In genomic region chr6:144284753-144285547, GRCh38 we compare ENCODE assay signal across 8 cellular contexts. TPM values are rescaled to one million over a fixed set of nuclear protein-coding genes. Genes with fewer than 3 reads are reported as not detected.
A peak's percentile ranks its signal among the peaks of the same experiment; 100 is the strongest.
DNase-seq lines count a peak whose midpoint lies in the region; ATAC-seq, FAIRE-seq and TF ChIP-seq lines count a peak whose summit lies in the region.

Gene UTRN (plus strand): TSS chr6:144285335. CDS start chr6:144291829, 6,494 bp downstream.

- peak within 1 kb of the TSS; percentile 93 for H2AFZ ChIP-seq in astrocyte (ENCODE audit: low read depth, low read length)

- peaks cover 3% of the 10 kb centered on the region for H3K9me3 Mint-ChIP-seq in astrocyte (ENCODE audit: unreplicated experiment)

- peak within 1 kb of the TSS; percentile 95 for H3K4me2 ChIP-seq in astrocyte (ENCODE audit: low read length)

- H3K4me1 ChIP-seq in astrocyte (ENCODE audit: insufficient read depth, low read length), result peaks cover 11% of the 10 kb centered on the region
- H3K4me1 ChIP-seq in prostate gland (replicated peaks), result no peaks in the 10 kb centered on the region

- peaks cover under 1% of the 10 kb centered on the region for H3K36me3 Mint-ChIP-seq in astrocyte (ENCODE audit: low read depth, unreplicated experiment)

- H3K9ac ChIP-seq in astrocyte (ENCODE audit: low read length), result peak within 1 kb of the TSS; percentile 93

- no peaks in the 10 kb centered on the region for H3K27me3 Mint-ChIP-seq in astrocyte (ENCODE audit: low read depth, unreplicated experiment)

- H3K27me3 ChIP-seq in astrocyte (ENCODE audit: insufficient read depth, low read length) (no peaks in the 10 kb centered on the region), prostate gland (replicated peaks; ENCODE audit: insufficient read depth) (no peaks in the 10 kb centered on the region)

- DNase-seq in CMK (ENCODE audit: low read depth), result peak; percentile 29
- DNase-seq in GM20000 (ENCODE audit: low spot score), result peak; percentile 82
- DNase-seq in HT1080 (ENCODE audit: low read depth), result peak; percentile 86
- DNase-seq in astrocyte (ENCODE audit: low read depth), result peak; percentile 77
- DNase-seq in left ventricle myocardium superior, result peak; percentile 89
- peak; percentile 76 for DNase-seq in prostate gland (ENCODE audit: low spot score)
- DNase-seq in NCI-H2029 (lab: John Stamatoyannopoulos, UW), result no peak

- intact Hi-C loops in T-helper 1 cell treated with Interleukin-12 subunit alpha and Interleukin-12 subunit beta and Interleukin-4 antibody, amounts not matched to agents 30 ng/mL and 1 ng/mL, for 36 hours (cut with micrococcal nuclease), result loop anchor here (1.0 to 5.0 kb wide), 9 partner anchors 36 to 298 kb away; partner anchors contain the start of gene SF3B5
- intact Hi-C loops in left ventricle myocardium superior (cut with micrococcal nuclease), result loop anchor here (10.0 kb wide), 1 partner anchor 140 kb away; no protein-coding TSS in a partner anchor
- intact Hi-C loops in prostate gland (cut with DNase I), result loop anchor here (5.0 to 10.0 kb wide), 4 partner anchors 68 to 200 kb away; partner anchors contain the start of gene SF3B5

- peak within 1 kb of the TSS; percentile 98 for H3K4me3 Mint-ChIP-seq in astrocyte (ENCODE audit: unreplicated experiment)

- WGBS in prostate gland, result under 1% methylated on average over 40 of the region's 85 CpGs

- H3K4me3 ChIP-seq in astrocyte (ENCODE audit: insufficient read depth, low read depth, low read length) (peak within 1 kb of the TSS; percentile 83), prostate gland (peak within 1 kb of the TSS; percentile 69 to 83)

- H3K27ac ChIP-seq in astrocyte (ENCODE audit: low read depth, low read length) (peak within 1 kb of the TSS; percentile 88), prostate gland (peak within 1 kb of the TSS; percentile 90 to 94)

- H3K36me3 ChIP-seq in astrocyte (ENCODE audit: insufficient read depth, low read length) (no peaks in the 10 kb centered on the region), prostate gland (no peaks in the 10 kb centered on the region)

- peaks cover 7% of the 10 kb centered on the region for H4K20me1 ChIP-seq in astrocyte (ENCODE audit: insufficient read depth, low read length)

- FAIRE-seq in astrocyte (lab: Jason Lieb, UNC), result no peak

- H3K9me3 ChIP-seq in astrocyte (ENCODE audit: insufficient read depth, low read depth, low read length) (no peaks in the 10 kb centered on the region), prostate gland (no peaks in the 10 kb centered on the region)

- H3K27ac Mint-ChIP-seq in astrocyte (ENCODE audit: unreplicated experiment), result peak within 1 kb of the TSS; percentile 86

- peak; percentile 19 for TF ChIP-seq POLR2A in prostate gland (IDR thresholded peaks at IDR 0.05)

- ATAC-seq in left ventricle myocardium superior, result peak; percentile 85

- TF ChIP-seq CTCF in GM20000 (IDR thresholded peaks at IDR 0.05; ENCODE audit: extremely low read depth, missing control alignments) (no peak), astrocyte (IDR thresholded peaks at IDR 0.05; ENCODE audit: insufficient read depth, low read depth, low read length) (no peak), prostate gland (IDR thresholded peaks at IDR 0.05) (peak in 1 of 4 experiments; percentile 11)

- peaks cover 42% of the 10 kb centered on the region for H3K79me2 ChIP-seq in astrocyte (ENCODE audit: insufficient read depth, low read length)

- H3K4me1 Mint-ChIP-seq in astrocyte (ENCODE audit: low read depth, unreplicated experiment), result peaks cover 8% of the 10 kb centered on the region

RNA-seq across cellular contexts. Expression of gene UTRN, which starts in this region (rescaled TPM):
- total RNA-seq in HT1080 (2014; rRNA removed; shearing (Covaris generic)), result 26.0 and 34.3 TPM in 2 replicates
- polyA plus RNA-seq in HT1080 (2015; cell fraction: cytosol; rRNA removed), result 8.1 and 10.1 TPM in 2 replicates
- 74.9 and 82.3 TPM in 2 replicates for polyA plus RNA-seq in HT1080 (2015; cell fraction: nucleus; rRNA removed)
- total RNA-seq in T-helper 1 cell treated with Interleukin-12 subunit alpha and Interleukin-12 subunit beta and Interleukin-4 antibody, amounts not matched to agents 30 ng/mL and 1 ng/mL, for 36 hours, result 132 and 135 TPM in 2 replicates
- total RNA-seq in astrocyte (62.1 and 86.3 TPM in 2 replicates), left ventricle myocardium superior (72.0 TPM), prostate gland (100 to 1,000 TPM; 150 to 188 TPM)
